8 cellular contexts compared by ENCODE assay signal in the genomic region with DNA sequence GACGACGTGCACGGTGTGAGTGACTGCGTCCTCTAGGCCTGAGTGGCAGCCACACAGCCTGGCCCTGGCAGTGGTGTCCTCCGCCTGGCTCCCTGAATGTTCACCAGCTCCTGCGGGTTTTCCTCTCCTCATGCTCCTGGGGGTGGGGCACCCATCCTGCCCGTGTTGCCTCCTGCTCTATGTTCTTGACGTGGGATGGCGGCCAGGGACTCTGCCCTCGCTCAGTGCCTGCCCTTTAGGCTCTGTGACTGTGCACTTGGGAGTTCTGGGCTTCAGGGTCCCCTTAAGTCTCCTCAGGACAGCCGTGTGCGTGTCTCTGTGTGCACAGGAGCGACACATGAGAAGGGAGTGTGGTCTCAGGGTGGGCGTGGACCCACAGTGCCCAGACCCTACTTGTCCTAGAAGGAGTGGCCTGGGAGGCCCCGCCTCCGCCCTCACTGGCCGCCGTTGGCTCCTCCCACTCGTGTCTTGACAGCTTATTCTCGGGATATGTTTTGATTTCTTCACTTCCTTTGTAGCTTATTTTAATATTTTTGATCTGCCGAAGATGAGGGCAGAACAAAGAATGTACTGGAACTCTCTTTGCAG. TPM values are rescaled to one million over a fixed set of nuclear protein-coding genes. Genes with fewer than 3 reads are reported as not detected.
DNase-seq lines count a peak whose midpoint lies in the region; ATAC-seq and TF ChIP-seq lines count a peak whose summit lies in the region.

No MANE protein-coding gene starts in this region.

- no peak for ATAC-seq in HG03196 (IDR thresholded peaks at IDR 0.05; ENCODE audit: unreplicated experiment)

- H3K4me1 Mint-ChIP-seq in IgD-negative memory B cell = peaks cover 39 to 52% (median 51%) of the 10 kb centered on the region in 3 donors

- H3K9me3 ChIP-seq in AG04450 (ENCODE audit: control insufficient read depth, insufficient read depth, low read length) = peaks cover 6% of the 10 kb centered on the region; the same call in 1 of the 2 replicates

- peaks cover 3% of the 10 kb centered on the region for H3K27me3 Mint-ChIP-seq in IgD-negative memory B cell

- H3K27ac ChIP-seq in AG04450 (ENCODE audit: low read depth, low read length) = peak overlapping the region; percentile 75

- H3K27me3 ChIP-seq in AG04450 (ENCODE audit: control insufficient read depth, insufficient read depth, low read length) = no peaks in the 10 kb centered on the region

- peak overlapping the region; percentile 87 for H3K4me3 ChIP-seq in AG04450 (ENCODE audit: low read depth, low read length)

- TF ChIP-seq CTCF in AG04450 (IDR thresholded peaks at IDR 0.05; ENCODE audit: low read depth, low read length) = no peak

- no peak for DNase-seq in AG04450 (ENCODE audit: low read depth, low spot score)
- DNase-seq in activated CD4-positive, alpha-beta T cell treated with anti-CD3 and anti-CD28 coated beads, Interleukin-2, amount 50 U/mL, for 1 hour = peak; percentile 81
- peak; percentile 73 for DNase-seq in effector CD8-positive, alpha-beta T cell (lab: John Stamatoyannopoulos, UW)
- DNase-seq in lung microvascular endothelial cell (ENCODE audit: low read depth in 2 of 2) = peak; percentile 52 to 81
- peak in 2 of 3 experiments; percentile 49 to 82 for DNase-seq in stimulated activated CD4-positive, alpha-beta T cell treated with anti-CD3 and anti-CD28 coated beads, TNF-alpha, amount 100 ng/mL, for 24 hours (ENCODE audit: low read depth in 3 of 3)
- no peak for DNase-seq in NCI-H1436 (lab: John Stamatoyannopoulos, UW)

- POLR2A ChIA-PET in AG04450 (lab: Yijun Ruan, JAX) = interaction anchor here (0.6 to 1.4 kb wide), 6 partner anchors 9 to 160 kb away, joined by 3 to 13 read pairs (median 4); a partner anchor contains a TSS

- H3K36me3 Mint-ChIP-seq in IgD-negative memory B cell = peaks cover 2% of the 10 kb centered on the region

- no peaks in the 10 kb centered on the region for H3K9me3 Mint-ChIP-seq in IgD-negative memory B cell

- H3K27ac Mint-ChIP-seq in IgD-negative memory B cell = peak overlapping the region; percentile 92 to 99 (median 99)

- peak overlapping the region; percentile 94 to 99 (median 97) for H3K4me3 Mint-ChIP-seq in IgD-negative memory B cell

- CTCF ChIA-PET in AG04450 (lab: Charles Lee) = interaction anchor here (0.9 to 2.4 kb wide), 3 partner anchors 37 to 150 kb away, joined by 10 to 13 read pairs (median 12); a partner anchor contains a TSS

RNA-seq across cellular contexts. Expression of a gene that starts 3.6 kb away (rescaled TPM):
- polyA plus RNA-seq in AG04450 (2011; rRNA removed) (6.7 and 9.0 TPM in 2 replicates), IgD-negative memory B cell (0.78 TPM)
- 6.7 and 9.0 TPM in 2 replicates for polyA minus RNA-seq in AG04450 (2011; rRNA and poly(A)+ RNA removed)
- 11.8 and 18.3 TPM in 2 replicates for total RNA-seq in lung microvascular endothelial cell

RNA-seq across cellular contexts. Expression of a gene that starts 37.2 kb away (rescaled TPM):
- polyA plus RNA-seq in AG04450 (2011; rRNA removed) (9.7 and 12.6 TPM in 2 replicates), IgD-negative memory B cell (78.2 TPM)
- 4.9 and 5.7 TPM in 2 replicates for polyA minus RNA-seq in AG04450 (2011; rRNA and poly(A)+ RNA removed)
- total RNA-seq in lung microvascular endothelial cell = 14.8 and 19.8 TPM in 2 replicates

Comparison
In these comparisons a context has a peak if more than half of its experiments do, and no peak if none do; other contexts are left out.
1. DNase-seq: peak in activated CD4-positive, alpha-beta T cell treated with anti-CD3 and anti-CD28 coated beads, Interleukin-2, amount 50 U/mL, for 1 hour (single experiment), effector CD8-positive, alpha-beta T cell (single experiment), lung microvascular endothelial cell (2 of 2) and stimulated activated CD4-positive, alpha-beta T cell treated with anti-CD3 and anti-CD28 coated beads, TNF-alpha, amount 100 ng/mL, for 24 hours (2 of 3); none in AG04450 (single experiment) and NCI-H1436 (single experiment).